In genomic region chr11:117313828-117314768, GRCh38 we compare ENCODE assay signal across 10 cellular contexts. TPM values are rescaled to one million over a fixed set of nuclear protein-coding genes. Genes with fewer than 3 reads are reported as not detected.
DNase-seq lines count a peak whose midpoint lies in the region; ATAC-seq and TF ChIP-seq lines count a peak whose summit lies in the region.
"Had no signal": no experiment of that assay in that cellular context is flagged by ENCODE, and none has a peak within 500 bp of the region (broad histone marks: within the 10 kb centered on the region; RNA-seq: fewer than 3 reads in every experiment).

No MANE protein-coding gene starts in this region.

- DNase-seq in Caco-2 (no peak), RWPE1 (ENCODE audit: low spot score) (no peak), epithelial cell of esophagus (ENCODE audit: low read depth) (no peak), posterior vena cava (ENCODE audit: low spot score) (peak; percentile 58)
- no peak for DNase-seq in effector memory CD4-positive, alpha-beta T cell
- DNase-seq: activated gamma-delta T cell treated with Interleukin-2 at 50 U/mL for 16 hours had no signal

- peaks cover 5% of the 10 kb centered on the region for H3K36me3 Mint-ChIP-seq in Caco-2 (ENCODE audit: insufficient read depth, unreplicated experiment)

- no peaks in the 10 kb centered on the region for H3K9me3 Mint-ChIP-seq in Caco-2 (ENCODE audit: unreplicated experiment)

- H3K27me3 Mint-ChIP-seq in Caco-2 (ENCODE audit: insufficient read depth, unreplicated experiment), result no peaks in the 10 kb centered on the region

- CTCF ChIA-PET in Caco-2 (lab: Charles Lee), result interaction anchor here (1.8 kb wide), 1 partner anchor 500 kb away, joined by 4 read pairs; no protein-coding TSS in a partner anchor
- CTCF ChIA-PET in RWPE1 (lab: Yijun Ruan, JAX), result no interaction called here

- ATAC-seq in GM18858 (IDR thresholded peaks at IDR 0.05; ENCODE audit: unreplicated experiment) (no peak), HG03571 (IDR thresholded peaks at IDR 0.05; ENCODE audit: unreplicated experiment) (no peak)

- H3K27ac Mint-ChIP-seq in Caco-2 (ENCODE audit: unreplicated experiment), result no peak overlapping the region

- peaks cover 7% of the 10 kb centered on the region for H3K4me1 ChIP-seq in Caco-2
- H3K4me1 ChIP-seq in effector memory CD4-positive, alpha-beta T cell (ENCODE audit: control insufficient read depth, insufficient read depth, low read length, poor library complexity, severe bottlenecking), result peaks cover 9% of the 10 kb centered on the region

- H3K4me1 Mint-ChIP-seq in Caco-2 (ENCODE audit: low read depth, unreplicated experiment), result peaks cover 7% of the 10 kb centered on the region

- intact Hi-C loops in Caco-2 (cut with micrococcal nuclease; ENCODE audit: unreplicated experiment), result no loop called here
- intact Hi-C loops in posterior vena cava (cut with DNase I), result no loop called here

- BruUV-seq in Caco-2 (replicated peaks; lab: Mats Ljungman, UMichigan), result TSS peak; percentile 15

- no peaks in the 10 kb centered on the region for H3K36me3 ChIP-seq in Caco-2 (ENCODE audit: control insufficient read depth, insufficient read depth, low read length)
- no peaks in the 10 kb centered on the region for H3K36me3 ChIP-seq in effector memory CD4-positive, alpha-beta T cell (ENCODE audit: control insufficient read depth, insufficient read depth, low read length)
- H3K36me3 ChIP-seq: ovary had no signal

- H3K27me3 ChIP-seq in Caco-2 (replicated peaks; ENCODE audit: control insufficient read depth, insufficient read depth, low read length), result no peaks in the 10 kb centered on the region
- H3K27me3 ChIP-seq in effector memory CD4-positive, alpha-beta T cell (replicated peaks; ENCODE audit: control insufficient read depth, insufficient read depth, low read length, poor library complexity, severe bottlenecking), result peaks cover 9% of the 10 kb centered on the region
- H3K27me3 ChIP-seq: ovary had no signal

- TF ChIP-seq CTCF in Caco-2 (IDR thresholded peaks at IDR 0.05; ENCODE audit: insufficient read depth in 1 of 2, low read depth in 1 of 2, low read length in 1 of 2, severe bottlenecking in 1 of 2, unreplicated experiment in 1 of 2) (no peak), RWPE1 (conservative IDR thresholded peaks at IDR 0.05; ENCODE audit: low read depth) (no peak), epithelial cell of esophagus (IDR thresholded peaks at IDR 0.05; ENCODE audit: insufficient read depth, low read depth, low read length, missing control alignments) (no peak)

- H3K4me3 Mint-ChIP-seq in Caco-2 (ENCODE audit: unreplicated experiment), result peak overlapping the region; percentile 74

- peak overlapping the region; percentile 65 for H3K27ac ChIP-seq in RWPE1
- H3K27ac ChIP-seq in effector memory CD4-positive, alpha-beta T cell (ENCODE audit: insufficient read depth, low read length, poor library complexity, severe bottlenecking), result no peak overlapping the region
- H3K27ac ChIP-seq: HL-60, ovary had no signal

- no peaks in the 10 kb centered on the region for H3K9me3 ChIP-seq in Caco-2
- no peaks in the 10 kb centered on the region for H3K9me3 ChIP-seq in effector memory CD4-positive, alpha-beta T cell (ENCODE audit: control insufficient read depth, low read length)
- H3K9me3 ChIP-seq: ovary had no signal

- H3K4me3 ChIP-seq in Caco-2 (ENCODE audit: low read depth, low read length), result no peak overlapping the region
- peak overlapping the region; percentile 77 for H3K4me3 ChIP-seq in epithelial cell of esophagus (ENCODE audit: low read length)
- H3K4me3 ChIP-seq in effector memory CD4-positive, alpha-beta T cell (ENCODE audit: insufficient read depth, low read depth, low read length, poor library complexity, severe bottlenecking), result no peak overlapping the region

- POLR2A ChIA-PET in Caco-2 (lab: Charles Lee), result no interaction called here
- POLR2A ChIA-PET in RWPE1 (lab: Yijun Ruan, JAX; ENCODE audit: low non-redundant PET), result no interaction called here

RNA-seq across cellular contexts. Expression of gene BACE1, which starts 2.0 kb away (rescaled TPM):
- total RNA-seq in Caco-2 (2022), result 11.0 and 11.2 TPM in 2 replicates
- total RNA-seq in posterior vena cava, result 10 to 100 TPM; 25.2 to 36.1 TPM

RNA-seq across cellular contexts. Expression of gene CEP164, which starts 13.6 kb away (rescaled TPM):
- 48.9 and 50.0 TPM in 2 replicates for total RNA-seq in Caco-2 (2022)
- 10 to 100 TPM; 23.1 to 28.2 TPM for total RNA-seq in posterior vena cava

RNA-seq across cellular contexts. Expression of gene BACE1-AS, which starts 23.0 kb away (rescaled TPM):
- total RNA-seq in Caco-2 (2022) (18.8 TPM in 2 replicates), posterior vena cava (10 to 100 TPM in 1 of 2 donors, 1 to 10 TPM in 1; 9.7 to 10.1 TPM)
